ENCODE assay signal across 10 cellular contexts in genomic region chr6:163707385-163708355, GRCh38.
A peak's percentile ranks its signal among the peaks of the same experiment; 100 is the strongest.
DNase-seq lines count a peak whose midpoint lies in the region; ATAC-seq and TF ChIP-seq lines count a peak whose summit lies in the region.
"Had no signal": no experiment of that assay in that cellular context is flagged by ENCODE, and none has a peak within 500 bp of the region (broad histone marks: within the 10 kb centered on the region; RNA-seq: fewer than 3 reads in every experiment).

No MANE protein-coding gene starts in this region.

- no peaks in the 10 kb centered on the region for H3K27me3 ChIP-seq in adrenal gland

- H3K4me1 ChIP-seq in adrenal gland (replicated peaks in 1 of 2): peaks cover 0 to 15% of the 10 kb centered on the region in 2 donors

- H3K36me3 Mint-ChIP-seq in naive B cell (no peaks in the 10 kb centered on the region), progenitor cell of endocrine pancreas (ENCODE audit: insufficient read depth) (no peaks in the 10 kb centered on the region)
- H3K36me3 Mint-ChIP-seq in activated naive CD8-positive, alpha-beta T cell treated with anti-CD3 and anti-CD28 coated beads for 36 hours: no peaks in the 10 kb centered on the region

- peaks cover 0 to 4% (median 0%) of the 10 kb centered on the region in 7 donors for H3K9me3 Mint-ChIP-seq in naive B cell
- no peaks in the 10 kb centered on the region for H3K9me3 Mint-ChIP-seq in progenitor cell of endocrine pancreas (ENCODE audit: low read depth)
- no peaks in the 10 kb centered on the region for H3K9me3 Mint-ChIP-seq in activated naive CD8-positive, alpha-beta T cell treated with anti-CD3 and anti-CD28 coated beads for 36 hours
- H3K9me3 Mint-ChIP-seq: stimulated activated naive CD8-positive, alpha-beta T cell treated with anti-CD3 and anti-CD28 coated beads, Interleukin-15, Interleukin-2, amounts not matched to agents 100 ng/mL and 50 ng/mL, for 24 hours had no signal

- H3K4me1 Mint-ChIP-seq in naive B cell (peaks cover 86 to 98% (median 96%) of the 10 kb centered on the region in 3 donors), progenitor cell of endocrine pancreas (ENCODE audit: low read depth) (no peaks in the 10 kb centered on the region)
- peaks cover 4% of the 10 kb centered on the region for H3K4me1 Mint-ChIP-seq in activated naive CD8-positive, alpha-beta T cell treated with anti-CD3 and anti-CD28 coated beads for 36 hours

- no peak for TF ChIP-seq POLR2A in adrenal gland (IDR thresholded peaks at IDR 0.05)

- intact Hi-C loops in adrenal gland (cut with DNase I): no loop called here

- WGBS in adrenal gland, 4 donors: 55 to 64% (median 59%) methylated on average over 18 of the region's 18 CpGs

- no peaks in the 10 kb centered on the region for H3K27me3 Mint-ChIP-seq in naive B cell
- H3K27me3 Mint-ChIP-seq in progenitor cell of endocrine pancreas: peaks cover 71% of the 10 kb centered on the region
- H3K27me3 Mint-ChIP-seq in activated naive CD8-positive, alpha-beta T cell treated with anti-CD3 and anti-CD28 coated beads for 36 hours: peaks cover 15% of the 10 kb centered on the region
- H3K27me3 Mint-ChIP-seq: stimulated activated naive CD8-positive, alpha-beta T cell treated with anti-CD3 and anti-CD28 coated beads, Interleukin-15, Interleukin-2, amounts not matched to agents 100 ng/mL and 50 ng/mL, for 24 hours had no signal

- H3K27ac Mint-ChIP-seq in naive B cell (peak overlapping the region; percentile 29 to 92 (median 50)), progenitor cell of endocrine pancreas (no peak overlapping the region)
- no peak overlapping the region for H3K27ac Mint-ChIP-seq in activated naive CD8-positive, alpha-beta T cell treated with anti-CD3 and anti-CD28 coated beads for 36 hours
- H3K27ac Mint-ChIP-seq: stimulated activated naive CD8-positive, alpha-beta T cell treated with anti-CD3 and anti-CD28 coated beads, Interleukin-15, Interleukin-2, amounts not matched to agents 100 ng/mL and 50 ng/mL, for 24 hours had no signal

- ATAC-seq in GM18519 (IDR thresholded peaks at IDR 0.05; ENCODE audit: low FRiP score, unreplicated experiment) (peak; percentile 32), GM21619 (IDR thresholded peaks at IDR 0.05; ENCODE audit: unreplicated experiment) (peak; percentile 48), HG03565 (IDR thresholded peaks at IDR 0.05; ENCODE audit: unreplicated experiment) (peak; percentile 44), naive B cell (ENCODE audit: low read depth in 2 of 2) (peak; percentile 66 to 69)

- no peak overlapping the region for H3K4me3 ChIP-seq in adrenal gland

- H3K36me3 ChIP-seq in adrenal gland (replicated peaks in 1 of 2): no peaks in the 10 kb centered on the region

- no peak overlapping the region for H3K27ac ChIP-seq in adrenal gland

- DNase-seq in naive B cell: peak; percentile 52
- DNase-seq in progenitor cell of endocrine pancreas (ENCODE audit: low spot score, unreplicated experiment): no peak
- no peak for DNase-seq in activated naive CD8-positive, alpha-beta T cell treated with anti-CD3 and anti-CD28 coated beads for 36 hours
- no peak for DNase-seq in effector CD8-positive, alpha-beta T cell (lab: John Stamatoyannopoulos, UW)
- DNase-seq in adrenal gland: no peak
- DNase-seq: central memory CD4-positive, alpha-beta T cell had no signal

- H3K4me3 Mint-ChIP-seq in naive B cell (peak overlapping the region; percentile 6 to 86 (median 54)), progenitor cell of endocrine pancreas (ENCODE audit: low read depth) (no peak overlapping the region)
- no peak overlapping the region for H3K4me3 Mint-ChIP-seq in activated naive CD8-positive, alpha-beta T cell treated with anti-CD3 and anti-CD28 coated beads for 36 hours
- H3K4me3 Mint-ChIP-seq: stimulated activated naive CD8-positive, alpha-beta T cell treated with anti-CD3 and anti-CD28 coated beads, Interleukin-15, Interleukin-2, amounts not matched to agents 100 ng/mL and 50 ng/mL, for 24 hours had no signal

- TF ChIP-seq CTCF in progenitor cell of endocrine pancreas (IDR thresholded peaks at IDR 0.05; ENCODE audit: unreplicated experiment): no peak
- TF ChIP-seq CTCF in adrenal gland (IDR thresholded peaks at IDR 0.05): no peak

- no peaks in the 10 kb centered on the region for H3K9me3 ChIP-seq in adrenal gland (replicated peaks in 1 of 3)

Comparison
In these comparisons a context has a peak if more than half of its experiments do, and no peak if none do; other contexts are left out.
1. H3K27ac Mint-ChIP-seq: peak in naive B cell (6 of 6); none in progenitor cell of endocrine pancreas (single experiment) and activated naive CD8-positive, alpha-beta T cell treated with anti-CD3 and anti-CD28 coated beads for 36 hours (single experiment).
2. H3K4me3 Mint-ChIP-seq: peak in naive B cell (8 of 8); none in progenitor cell of endocrine pancreas (single experiment) and activated naive CD8-positive, alpha-beta T cell treated with anti-CD3 and anti-CD28 coated beads for 36 hours (single experiment).
3. Peak in every context shown above with its lines, with median percentiles within 50 percentile points of each other: ATAC-seq.